In the genomic region with DNA sequence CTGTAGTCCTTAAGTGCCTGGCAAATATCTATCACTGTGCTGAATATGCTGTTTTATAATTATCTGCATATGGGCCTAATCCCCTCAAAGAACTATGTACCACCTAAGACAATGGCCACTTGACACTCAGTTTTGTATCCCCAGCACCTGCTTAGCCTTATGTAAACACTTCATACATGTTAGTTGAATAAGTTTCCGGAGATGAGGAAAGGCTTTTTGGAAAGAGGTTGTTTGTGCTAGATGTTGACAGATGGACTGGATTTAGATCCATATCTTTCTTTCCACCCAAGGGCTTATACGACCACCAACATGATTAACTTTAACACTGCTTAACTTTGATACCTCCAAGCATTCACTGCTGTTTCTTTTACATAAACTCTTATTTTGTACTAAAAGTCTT, we compare ENCODE assay signal across 1 cellular context.
A peak's percentile ranks its signal among the peaks of the same experiment; 100 is the strongest.
TF ChIP-seq lines count a peak whose summit lies in the region.

No MANE protein-coding gene starts in this region.

TF ChIP-seq in HepG2, 621 proteins besides CTCF, POLR2A, EP300 and RAD21 (continued from another document and continues in another):
- TF ChIP-seq NFKBIZ (CRISPR knock-in tag; IDR thresholded peaks at IDR 0.05) (no peak), ZMAT3 (CRISPR knock-in tag; conservative IDR thresholded peaks at IDR 0.05) (no peak), ATF7-NPFF (CRISPR knock-in tag; IDR thresholded peaks at IDR 0.05; ENCODE audit: low read depth) (no peak), CREM (IDR thresholded peaks at IDR 0.05) (0 out of 2 replicates have a peak, but pooled peaks have one; percentile 22), CREM (CRISPR knock-in tag; IDR thresholded peaks at IDR 0.05) (no peak), TCF7 (IDR thresholded peaks at IDR 0.05; ENCODE audit: low read depth) (peak; percentile 50; the same call in 1 of the 2 replicates), TOPORS (CRISPR knock-in tag; IDR thresholded peaks at IDR 0.05) (no peak), CENPT (CRISPR knock-in tag; IDR thresholded peaks at IDR 0.05; ENCODE audit: low read depth) (no peak), ZNF713 (CRISPR knock-in tag; IDR thresholded peaks at IDR 0.05) (no peak), DR1 (CRISPR knock-in tag; IDR thresholded peaks at IDR 0.05) (no peak), ZNF282 (IDR thresholded peaks at IDR 0.05; ENCODE audit: partially characterized antibody) (no peak), ZEB1 (IDR thresholded peaks at IDR 0.05; ENCODE audit: insufficient replicate concordance, low read depth) (no peak), HOXD1 (CRISPR knock-in tag; IDR thresholded peaks at IDR 0.05) (no peak), RARA (CRISPR knock-in tag; IDR thresholded peaks at IDR 0.05) (no peak), SOX5 (CRISPR knock-in tag; IDR thresholded peaks at IDR 0.05; ENCODE audit: borderline replicate concordance) (peak; percentile 98), ZFP36L2 (CRISPR knock-in tag; IDR thresholded peaks at IDR 0.05) (no peak), MYC (CRISPR knock-in tag; IDR thresholded peaks at IDR 0.05; ENCODE audit: borderline replicate concordance) (no peak), ISL2 (CRISPR knock-in tag; IDR thresholded peaks at IDR 0.05) (0 out of 2 replicates have a peak, but pooled peaks have one; percentile 16), SRSF1 (optimal IDR thresholded peaks at IDR 0.05; ENCODE audit: low read depth, low read length) (no peak), ZNF333 (CRISPR knock-in tag; IDR thresholded peaks at IDR 0.05; ENCODE audit: borderline replicate concordance) (no peak), SAP130 (CRISPR knock-in tag; IDR thresholded peaks at IDR 0.05; ENCODE audit: low read depth) (peak; percentile 48; the same call in 1 of the 2 replicates), MTF1 (CRISPR knock-in tag; IDR thresholded peaks at IDR 0.05) (no peak), BHLHE40 (IDR thresholded peaks at IDR 0.05; ENCODE audit: low read length) (no peak), MEF2D (CRISPR knock-in tag; IDR thresholded peaks at IDR 0.05) (0 out of 2 replicates have a peak, but pooled peaks have one; percentile 22)
- TF ChIP-seq, protein P1, sequence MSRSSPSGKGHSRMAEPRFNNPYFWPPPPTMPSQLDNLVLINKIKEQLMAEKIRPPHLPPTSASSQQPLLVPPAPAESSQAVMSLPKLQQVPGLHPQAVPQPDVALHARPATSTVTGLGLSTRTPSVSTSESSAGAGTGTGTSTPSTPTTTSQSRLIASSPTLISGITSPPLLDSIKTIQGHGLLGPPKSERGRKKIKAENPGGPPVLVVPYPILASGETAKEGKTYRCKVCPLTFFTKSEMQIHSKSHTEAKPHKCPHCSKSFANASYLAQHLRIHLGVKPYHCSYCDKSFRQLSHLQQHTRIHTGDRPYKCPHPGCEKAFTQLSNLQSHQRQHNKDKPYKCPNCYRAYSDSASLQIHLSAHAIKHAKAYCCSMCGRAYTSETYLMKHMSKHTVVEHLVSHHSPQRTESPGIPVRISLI (CRISPR knock-in tag; IDR thresholded peaks at IDR 0.05; ENCODE audit: borderline replicate concordance): no peak
- TF ChIP-seq, protein P2, sequence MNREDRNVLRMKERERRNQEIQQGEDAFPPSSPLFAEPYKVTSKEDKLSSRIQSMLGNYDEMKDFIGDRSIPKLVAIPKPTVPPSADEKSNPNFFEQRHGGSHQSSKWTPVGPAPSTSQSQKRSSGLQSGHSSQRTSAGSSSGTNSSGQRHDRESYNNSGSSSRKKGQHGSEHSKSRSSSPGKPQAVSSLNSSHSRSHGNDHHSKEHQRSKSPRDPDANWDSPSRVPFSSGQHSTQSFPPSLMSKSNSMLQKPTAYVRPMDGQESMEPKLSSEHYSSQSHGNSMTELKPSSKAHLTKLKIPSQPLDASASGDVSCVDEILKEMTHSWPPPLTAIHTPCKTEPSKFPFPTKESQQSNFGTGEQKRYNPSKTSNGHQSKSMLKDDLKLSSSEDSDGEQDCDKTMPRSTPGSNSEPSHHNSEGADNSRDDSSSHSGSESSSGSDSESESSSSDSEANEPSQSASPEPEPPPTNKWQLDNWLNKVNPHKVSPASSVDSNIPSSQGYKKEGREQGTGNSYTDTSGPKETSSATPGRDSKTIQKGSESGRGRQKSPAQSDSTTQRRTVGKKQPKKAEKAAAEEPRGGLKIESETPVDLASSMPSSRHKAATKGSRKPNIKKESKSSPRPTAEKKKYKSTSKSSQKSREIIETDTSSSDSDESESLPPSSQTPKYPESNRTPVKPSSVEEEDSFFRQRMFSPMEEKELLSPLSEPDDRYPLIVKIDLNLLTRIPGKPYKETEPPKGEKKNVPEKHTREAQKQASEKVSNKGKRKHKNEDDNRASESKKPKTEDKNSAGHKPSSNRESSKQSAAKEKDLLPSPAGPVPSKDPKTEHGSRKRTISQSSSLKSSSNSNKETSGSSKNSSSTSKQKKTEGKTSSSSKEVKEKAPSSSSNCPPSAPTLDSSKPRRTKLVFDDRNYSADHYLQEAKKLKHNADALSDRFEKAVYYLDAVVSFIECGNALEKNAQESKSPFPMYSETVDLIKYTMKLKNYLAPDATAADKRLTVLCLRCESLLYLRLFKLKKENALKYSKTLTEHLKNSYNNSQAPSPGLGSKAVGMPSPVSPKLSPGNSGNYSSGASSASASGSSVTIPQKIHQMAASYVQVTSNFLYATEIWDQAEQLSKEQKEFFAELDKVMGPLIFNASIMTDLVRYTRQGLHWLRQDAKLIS (CRISPR knock-in tag; IDR thresholded peaks at IDR 0.05): no peak
- TF ChIP-seq, protein P3, sequence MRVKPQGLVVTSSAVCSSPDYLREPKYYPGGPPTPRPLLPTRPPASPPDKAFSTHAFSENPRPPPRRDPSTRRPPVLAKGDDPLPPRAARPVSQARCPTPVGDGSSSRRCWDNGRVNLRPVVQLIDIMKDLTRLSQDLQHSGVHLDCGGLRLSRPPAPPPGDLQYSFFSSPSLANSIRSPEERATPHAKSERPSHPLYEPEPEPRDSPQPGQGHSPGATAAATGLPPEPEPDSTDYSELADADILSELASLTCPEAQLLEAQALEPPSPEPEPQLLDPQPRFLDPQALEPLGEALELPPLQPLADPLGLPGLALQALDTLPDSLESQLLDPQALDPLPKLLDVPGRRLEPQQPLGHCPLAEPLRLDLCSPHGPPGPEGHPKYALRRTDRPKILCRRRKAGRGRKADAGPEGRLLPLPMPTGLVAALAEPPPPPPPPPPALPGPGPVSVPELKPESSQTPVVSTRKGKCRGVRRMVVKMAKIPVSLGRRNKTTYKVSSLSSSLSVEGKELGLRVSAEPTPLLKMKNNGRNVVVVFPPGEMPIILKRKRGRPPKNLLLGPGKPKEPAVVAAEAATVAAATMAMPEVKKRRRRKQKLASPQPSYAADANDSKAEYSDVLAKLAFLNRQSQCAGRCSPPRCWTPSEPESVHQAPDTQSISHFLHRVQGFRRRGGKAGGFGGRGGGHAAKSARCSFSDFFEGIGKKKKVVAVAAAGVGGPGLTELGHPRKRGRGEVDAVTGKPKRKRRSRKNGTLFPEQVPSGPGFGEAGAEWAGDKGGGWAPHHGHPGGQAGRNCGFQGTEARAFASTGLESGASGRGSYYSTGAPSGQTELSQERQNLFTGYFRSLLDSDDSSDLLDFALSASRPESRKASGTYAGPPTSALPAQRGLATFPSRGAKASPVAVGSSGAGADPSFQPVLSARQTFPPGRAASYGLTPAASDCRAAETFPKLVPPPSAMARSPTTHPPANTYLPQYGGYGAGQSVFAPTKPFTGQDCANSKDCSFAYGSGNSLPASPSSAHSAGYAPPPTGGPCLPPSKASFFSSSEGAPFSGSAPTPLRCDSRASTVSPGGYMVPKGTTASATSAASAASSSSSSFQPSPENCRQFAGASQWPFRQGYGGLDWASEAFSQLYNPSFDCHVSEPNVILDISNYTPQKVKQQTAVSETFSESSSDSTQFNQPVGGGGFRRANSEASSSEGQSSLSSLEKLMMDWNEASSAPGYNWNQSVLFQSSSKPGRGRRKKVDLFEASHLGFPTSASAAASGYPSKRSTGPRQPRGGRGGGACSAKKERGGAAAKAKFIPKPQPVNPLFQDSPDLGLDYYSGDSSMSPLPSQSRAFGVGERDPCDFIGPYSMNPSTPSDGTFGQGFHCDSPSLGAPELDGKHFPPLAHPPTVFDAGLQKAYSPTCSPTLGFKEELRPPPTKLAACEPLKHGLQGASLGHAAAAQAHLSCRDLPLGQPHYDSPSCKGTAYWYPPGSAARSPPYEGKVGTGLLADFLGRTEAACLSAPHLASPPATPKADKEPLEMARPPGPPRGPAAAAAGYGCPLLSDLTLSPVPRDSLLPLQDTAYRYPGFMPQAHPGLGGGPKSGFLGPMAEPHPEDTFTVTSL (CRISPR knock-in tag; IDR thresholded peaks at IDR 0.05; ENCODE audit: borderline replicate concordance): peak; percentile 67; the same call in 1 of the 2 replicates
- TF ChIP-seq, protein P4, sequence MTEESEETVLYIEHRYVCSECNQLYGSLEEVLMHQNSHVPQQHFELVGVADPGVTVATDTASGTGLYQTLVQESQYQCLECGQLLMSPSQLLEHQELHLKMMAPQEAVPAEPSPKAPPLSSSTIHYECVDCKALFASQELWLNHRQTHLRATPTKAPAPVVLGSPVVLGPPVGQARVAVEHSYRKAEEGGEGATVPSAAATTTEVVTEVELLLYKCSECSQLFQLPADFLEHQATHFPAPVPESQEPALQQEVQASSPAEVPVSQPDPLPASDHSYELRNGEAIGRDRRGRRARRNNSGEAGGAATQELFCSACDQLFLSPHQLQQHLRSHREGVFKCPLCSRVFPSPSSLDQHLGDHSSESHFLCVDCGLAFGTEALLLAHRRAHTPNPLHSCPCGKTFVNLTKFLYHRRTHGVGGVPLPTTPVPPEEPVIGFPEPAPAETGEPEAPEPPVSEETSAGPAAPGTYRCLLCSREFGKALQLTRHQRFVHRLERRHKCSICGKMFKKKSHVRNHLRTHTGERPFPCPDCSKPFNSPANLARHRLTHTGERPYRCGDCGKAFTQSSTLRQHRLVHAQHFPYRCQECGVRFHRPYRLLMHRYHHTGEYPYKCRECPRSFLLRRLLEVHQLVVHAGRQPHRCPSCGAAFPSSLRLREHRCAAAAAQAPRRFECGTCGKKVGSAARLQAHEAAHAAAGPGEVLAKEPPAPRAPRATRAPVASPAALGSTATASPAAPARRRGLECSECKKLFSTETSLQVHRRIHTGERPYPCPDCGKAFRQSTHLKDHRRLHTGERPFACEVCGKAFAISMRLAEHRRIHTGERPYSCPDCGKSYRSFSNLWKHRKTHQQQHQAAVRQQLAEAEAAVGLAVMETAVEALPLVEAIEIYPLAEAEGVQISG (CRISPR knock-in tag; IDR thresholded peaks at IDR 0.05): no peak
- TF ChIP-seq, protein P5, sequence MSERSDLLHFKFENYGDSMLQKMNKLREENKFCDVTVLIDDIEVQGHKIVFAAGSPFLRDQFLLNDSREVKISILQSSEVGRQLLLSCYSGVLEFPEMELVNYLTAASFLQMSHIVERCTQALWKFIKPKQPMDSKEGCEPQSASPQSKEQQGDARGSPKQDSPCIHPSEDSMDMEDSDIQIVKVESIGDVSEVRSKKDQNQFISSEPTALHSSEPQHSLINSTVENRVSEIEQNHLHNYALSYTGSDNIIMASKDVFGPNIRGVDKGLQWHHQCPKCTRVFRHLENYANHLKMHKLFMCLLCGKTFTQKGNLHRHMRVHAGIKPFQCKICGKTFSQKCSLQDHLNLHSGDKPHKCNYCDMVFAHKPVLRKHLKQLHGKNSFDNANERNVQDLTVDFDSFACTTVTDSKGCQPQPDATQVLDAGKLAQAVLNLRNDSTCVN (CRISPR knock-in tag; IDR thresholded peaks at IDR 0.05; ENCODE audit: borderline replicate concordance): no peak
- TF ChIP-seq, protein P6, sequence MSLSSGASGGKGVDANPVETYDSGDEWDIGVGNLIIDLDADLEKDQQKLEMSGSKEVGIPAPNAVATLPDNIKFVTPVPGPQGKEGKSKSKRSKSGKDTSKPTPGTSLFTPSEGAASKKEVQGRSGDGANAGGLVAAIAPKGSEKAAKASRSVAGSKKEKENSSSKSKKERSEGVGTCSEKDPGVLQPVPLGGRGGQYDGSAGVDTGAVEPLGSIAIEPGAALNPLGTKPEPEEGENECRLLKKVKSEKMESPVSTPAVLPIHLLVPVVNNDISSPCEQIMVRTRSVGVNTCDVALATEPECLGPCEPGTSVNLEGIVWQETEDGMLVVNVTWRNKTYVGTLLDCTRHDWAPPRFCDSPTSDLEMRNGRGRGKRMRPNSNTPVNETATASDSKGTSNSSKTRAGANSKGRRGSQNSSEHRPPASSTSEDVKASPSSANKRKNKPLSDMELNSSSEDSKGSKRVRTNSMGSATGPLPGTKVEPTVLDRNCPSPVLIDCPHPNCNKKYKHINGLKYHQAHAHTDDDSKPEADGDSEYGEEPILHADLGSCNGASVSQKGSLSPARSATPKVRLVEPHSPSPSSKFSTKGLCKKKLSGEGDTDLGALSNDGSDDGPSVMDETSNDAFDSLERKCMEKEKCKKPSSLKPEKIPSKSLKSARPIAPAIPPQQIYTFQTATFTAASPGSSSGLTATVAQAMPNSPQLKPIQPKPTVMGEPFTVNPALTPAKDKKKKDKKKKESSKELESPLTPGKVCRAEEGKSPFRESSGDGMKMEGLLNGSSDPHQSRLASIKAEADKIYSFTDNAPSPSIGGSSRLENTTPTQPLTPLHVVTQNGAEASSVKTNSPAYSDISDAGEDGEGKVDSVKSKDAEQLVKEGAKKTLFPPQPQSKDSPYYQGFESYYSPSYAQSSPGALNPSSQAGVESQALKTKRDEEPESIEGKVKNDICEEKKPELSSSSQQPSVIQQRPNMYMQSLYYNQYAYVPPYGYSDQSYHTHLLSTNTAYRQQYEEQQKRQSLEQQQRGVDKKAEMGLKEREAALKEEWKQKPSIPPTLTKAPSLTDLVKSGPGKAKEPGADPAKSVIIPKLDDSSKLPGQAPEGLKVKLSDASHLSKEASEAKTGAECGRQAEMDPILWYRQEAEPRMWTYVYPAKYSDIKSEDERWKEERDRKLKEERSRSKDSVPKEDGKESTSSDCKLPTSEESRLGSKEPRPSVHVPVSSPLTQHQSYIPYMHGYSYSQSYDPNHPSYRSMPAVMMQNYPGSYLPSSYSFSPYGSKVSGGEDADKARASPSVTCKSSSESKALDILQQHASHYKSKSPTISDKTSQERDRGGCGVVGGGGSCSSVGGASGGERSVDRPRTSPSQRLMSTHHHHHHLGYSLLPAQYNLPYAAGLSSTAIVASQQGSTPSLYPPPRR (CRISPR knock-in tag; IDR thresholded peaks at IDR 0.05; ENCODE audit: borderline replicate concordance): peak; percentile 86
- TF ChIP-seq, protein P7, sequence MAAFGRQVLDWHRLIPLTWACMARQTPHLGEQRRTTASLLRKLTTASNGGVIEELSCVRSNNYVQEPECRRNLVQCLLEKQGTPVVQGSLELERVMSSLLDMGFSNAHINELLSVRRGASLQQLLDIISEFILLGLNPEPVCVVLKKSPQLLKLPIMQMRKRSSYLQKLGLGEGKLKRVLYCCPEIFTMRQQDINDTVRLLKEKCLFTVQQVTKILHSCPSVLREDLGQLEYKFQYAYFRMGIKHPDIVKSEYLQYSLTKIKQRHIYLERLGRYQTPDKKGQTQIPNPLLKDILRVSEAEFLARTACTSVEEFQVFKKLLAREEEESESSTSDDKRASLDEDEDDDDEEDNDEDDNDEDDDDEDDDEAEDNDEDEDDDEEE (CRISPR knock-in tag; IDR thresholded peaks at IDR 0.05): no peak
- TF ChIP-seq, protein P8, sequence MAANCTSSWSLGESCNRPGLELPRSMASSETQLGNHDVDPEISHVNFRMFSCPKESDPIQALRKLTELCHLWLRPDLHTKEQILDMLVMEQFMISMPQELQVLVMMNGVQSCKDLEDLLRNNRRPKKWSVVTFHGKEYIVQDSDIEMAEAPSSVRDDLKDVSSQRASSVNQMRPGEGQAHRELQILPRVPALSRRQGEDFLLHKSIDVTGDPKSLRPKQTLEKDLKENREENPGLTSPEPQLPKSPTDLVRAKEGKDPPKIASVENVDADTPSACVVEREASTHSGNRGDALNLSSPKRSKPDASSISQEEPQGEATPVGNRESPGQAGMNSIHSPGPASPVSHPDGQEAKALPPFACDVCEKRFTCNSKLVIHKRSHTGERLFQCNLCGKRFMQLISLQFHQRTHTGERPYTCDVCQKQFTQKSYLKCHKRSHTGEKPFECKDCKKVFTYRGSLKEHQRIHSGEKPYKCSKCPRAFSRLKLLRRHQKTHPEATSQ (CRISPR knock-in tag; IDR thresholded peaks at IDR 0.05; ENCODE audit: borderline replicate concordance): no peak
